8 cellular contexts compared by ENCODE assay signal in genomic region chr5:141514330-141515111, GRCh38. TPM values are rescaled to one million over a fixed set of nuclear protein-coding genes. Genes with fewer than 3 reads are reported as not detected.
DNase-seq lines count a peak whose midpoint lies in the region; ATAC-seq and TF ChIP-seq lines count a peak whose summit lies in the region.

No MANE protein-coding gene starts in this region.

- H3K27ac ChIP-seq in mammary epithelial cell (ENCODE audit: insufficient read depth, low read depth, low read length) (peak overlapping the region; percentile 82), mesodermal cell (ENCODE audit: low read depth, low read length, severe bottlenecking) (peak overlapping the region; percentile 99)

- H3K27me3 Mint-ChIP-seq in IgD-negative memory B cell: peaks cover 2% of the 10 kb centered on the region

- CTCF ChIA-PET in mammary epithelial cell (lab: Charles Lee; ENCODE audit: low non-redundant PET): interaction anchor here (1.0 kb wide), 1 partner anchor 39 kb away, joined by 3 read pairs; the partner anchor contains the start of gene PCDHGC3

- H4K20me1 ChIP-seq in mammary epithelial cell (ENCODE audit: insufficient read depth, low read length): no peaks in the 10 kb centered on the region

- ATAC-seq in GM18520 (IDR thresholded peaks at IDR 0.05; ENCODE audit: unreplicated experiment) (peak; percentile 11), HG02840 (IDR thresholded peaks at IDR 0.05; ENCODE audit: low FRiP score, unreplicated experiment) (no peak)

- BruUV-seq in mammary epithelial cell (replicated peaks; lab: Mats Ljungman, UMichigan): no TSS peak

- peak overlapping the region in 2 of 3 donors; percentile 63 to 79 for H3K27ac Mint-ChIP-seq in IgD-negative memory B cell

- no peaks in the 10 kb centered on the region for H3K27me3 ChIP-seq in mammary epithelial cell (ENCODE audit: insufficient read depth, low read length)

- peaks cover 32 to 48% (median 42%) of the 10 kb centered on the region in 3 donors for H3K4me1 Mint-ChIP-seq in IgD-negative memory B cell

- in situ Hi-C loops in mammary epithelial cell (cut with MboI; ENCODE audit: low sequenced_read_pairs in 2 of 2): no loop called here

- DNase-seq in A172 (ENCODE audit: low spot score) (peak; percentile 50), mammary epithelial cell (peak; percentile 97), mucosa of gallbladder (ENCODE audit: low spot score) (no peak), SIG-M5 treated with dmso at 0.1 percent for 504 hours (lab: John Stamatoyannopoulos, UW; ENCODE audit: unreplicated experiment) (no peak)

- intact Hi-C loops in mammary epithelial cell (cut with micrococcal nuclease): loop anchor here (1.0 kb wide), 1 partner anchor 10 kb away; no protein-coding TSS in a partner anchor

- peak overlapping the region; percentile 78 for H3K9ac ChIP-seq in mammary epithelial cell (ENCODE audit: insufficient read depth, low read length)

- no peak for TF ChIP-seq CTCF in mammary epithelial cell (conservative IDR thresholded peaks at IDR 0.05 in 1 of 2, IDR thresholded peaks at IDR 0.05 in 1 of 2; ENCODE audit: extremely low read depth in 1 of 2, insufficient read depth in 1 of 2, low read depth in 1 of 2, low read length in 2 of 2)

- no peak overlapping the region for H3K4me3 ChIP-seq in mammary epithelial cell (replicated peaks in 1 of 3; ENCODE audit: insufficient read depth in 1 of 3, low read depth in 2 of 3, low read length in 3 of 3)
- peak overlapping the region; percentile 3 for H3K4me3 ChIP-seq in mesodermal cell (ENCODE audit: extremely low read depth, insufficient read depth, low read length, poor library complexity, severe bottlenecking)

- H3K36me3 ChIP-seq in mammary epithelial cell (ENCODE audit: insufficient read depth, low read length) (peaks cover 25% of the 10 kb centered on the region), mesodermal cell (ENCODE audit: control insufficient read depth, insufficient read depth, low read length) (peaks cover 69% of the 10 kb centered on the region)

- no peak overlapping the region for H2AFZ ChIP-seq in mammary epithelial cell (ENCODE audit: low read depth, low read length)

- dilution Hi-C loops in mammary epithelial cell (cut with HindIII; ENCODE audit: low sequenced_read_pairs): loop anchor here (5.0 kb wide), 1 partner anchor 87 kb away; no protein-coding TSS in a partner anchor

- H3K4me3 Mint-ChIP-seq in IgD-negative memory B cell: peak overlapping the region; percentile 89 to 90 (median 89)

- no peaks in the 10 kb centered on the region for H3K36me3 Mint-ChIP-seq in IgD-negative memory B cell

- H3K9me3 ChIP-seq in mammary epithelial cell (replicated peaks; ENCODE audit: insufficient read depth, low read length): no peaks in the 10 kb centered on the region
- H3K9me3 ChIP-seq in mesodermal cell (ENCODE audit: control insufficient read depth, low read length): no peaks in the 10 kb centered on the region

- H3K4me1 ChIP-seq in mammary epithelial cell (ENCODE audit: insufficient read depth, low read length) (peaks cover 64% of the 10 kb centered on the region), mesodermal cell (ENCODE audit: control insufficient read depth, insufficient read depth, low read length, poor library complexity, severe bottlenecking) (peaks cover 77% of the 10 kb centered on the region)

- WGBS in mammary epithelial cell (ENCODE audit: low coverage, missing lambda C conversion rate): 2% methylated on average over 4 of the region's 6 CpGs
- 37 to 43% methylated on average over 6 of the region's 6 CpGs for WGBS in mesodermal cell (ENCODE audit: insufficient coverage in 2 of 2), 2 experiments

- H3K4me2 ChIP-seq in mammary epithelial cell (ENCODE audit: insufficient read depth, low read depth, low read length): peak overlapping the region; percentile 78

- H3K79me2 ChIP-seq in mammary epithelial cell (ENCODE audit: insufficient read depth, low read length): peaks cover 15% of the 10 kb centered on the region

- no peaks in the 10 kb centered on the region for H3K9me3 Mint-ChIP-seq in IgD-negative memory B cell

RNA-seq across cellular contexts. Expression of gene PCDHGC5, which starts 25.6 kb away (rescaled TPM):
- 1.1 and 3.7 TPM in 2 replicates for total RNA-seq in A172 (2014; rRNA removed; shearing (Covaris generic))
- polyA plus RNA-seq in IgD-negative memory B cell: not detected
- 1 to 10 TPM; 1.8 to 3.3 TPM for total RNA-seq in mammary epithelial cell
- 0.59 TPM for polyA plus RNA-seq in mammary epithelial cell
- polyA minus RNA-seq in mammary epithelial cell: 1.7 TPM
- 5.4 TPM for polyA plus RNA-seq in mesodermal cell (2013, experiment 1 of 2)
- 5.2 TPM for polyA plus RNA-seq in mesodermal cell (2013, experiment 2 of 2)
- 2.0 TPM for total RNA-seq in mucosa of gallbladder

RNA-seq across cellular contexts. Expression of gene PCDHGC4, which starts 29.7 kb away (rescaled TPM):
- 0.22 TPM in 1 of 2 replicates, not detected in the other for total RNA-seq in A172 (2014; rRNA removed; shearing (Covaris generic))
- not detected for polyA plus RNA-seq in IgD-negative memory B cell
- 1 to 10 TPM; 1.2 to 2.7 TPM for total RNA-seq in mammary epithelial cell
- 0.14 TPM for polyA plus RNA-seq in mammary epithelial cell
- polyA minus RNA-seq in mammary epithelial cell: 0.21 TPM
- polyA plus RNA-seq in mesodermal cell (2013, experiment 1 of 2): 23.1 TPM
- 20.8 TPM for polyA plus RNA-seq in mesodermal cell (2013, experiment 2 of 2)
- total RNA-seq in mucosa of gallbladder: 2.6 TPM

RNA-seq across cellular contexts. Expression of gene PCDHGC3, which starts 38.8 kb away (rescaled TPM):
- 46.6 and 51.7 TPM in 2 replicates for total RNA-seq in A172 (2014; rRNA removed; shearing (Covaris generic))
- 3.9 TPM for polyA plus RNA-seq in IgD-negative memory B cell
- total RNA-seq in mammary epithelial cell: 10 to 100 TPM; 74.7 to 76.3 TPM
- 48.6 TPM for polyA plus RNA-seq in mammary epithelial cell
- polyA minus RNA-seq in mammary epithelial cell: 134 TPM
- polyA plus RNA-seq in mesodermal cell (2013, experiment 1 of 2): 115 TPM
- 92.6 TPM for polyA plus RNA-seq in mesodermal cell (2013, experiment 2 of 2)
- total RNA-seq in mucosa of gallbladder: 82.4 TPM

Comparison
In these comparisons a context has a peak if more than half of its experiments do, and no peak if none do; other contexts are left out.
1. DNase-seq: peak in A172 (single experiment) and mammary epithelial cell (single experiment); none in mucosa of gallbladder (single experiment) and SIG-M5 treated with dmso at 0.1 percent for 504 hours (single experiment).